In genomic region chr15:101037090-101037830, GRCh38 we compare ENCODE assay signal across 32 cellular contexts.
DNase-seq lines count a peak whose midpoint lies in the region; ATAC-seq and TF ChIP-seq lines count a peak whose summit lies in the region.
"Had no signal": no experiment of that assay in that cellular context is flagged by ENCODE, and none has a peak within 500 bp of the region (broad histone marks: within the 10 kb centered on the region; RNA-seq: fewer than 3 reads in every experiment).

No MANE protein-coding gene starts in this region.

- peaks cover 3% of the 10 kb centered on the region for H3K9me3 ChIP-seq in RWPE2 (ENCODE audit: severe bottlenecking)

- peaks cover 2% of the 10 kb centered on the region for H3K4me1 ChIP-seq in RWPE2 (ENCODE audit: insufficient read depth, poor library complexity, severe bottlenecking)
- H3K4me1 ChIP-seq: uterus had no signal

- TF ChIP-seq CTCF in RWPE2 (IDR thresholded peaks at IDR 0.05; ENCODE audit: poor library complexity, severe bottlenecking), result no peak

- ATAC-seq in RWPE2 (ENCODE audit: low read depth) (no peak), left lobe of liver (no peak)
- ATAC-seq: effector memory CD8-positive, alpha-beta T cell; esophagus mucosa; GM12878 had no signal

- H3K27me3 ChIP-seq in RWPE2 (ENCODE audit: insufficient read depth, poor library complexity, severe bottlenecking), result no peaks in the 10 kb centered on the region
- H3K27me3 ChIP-seq: uterus had no signal

- H3K4me3 ChIP-seq in RWPE2 (ENCODE audit: severe bottlenecking), result no peak overlapping the region
- H3K4me3 ChIP-seq: GM12878, skin epidermis, uterus had no signal

- H3K27ac ChIP-seq in RWPE2 (ENCODE audit: poor library complexity, severe bottlenecking), result no peak overlapping the region
- H3K27ac ChIP-seq: C4-2B, skin epidermis, uterus had no signal

- DNase-seq in D341Med (ENCODE audit: low spot score) (peak; percentile 5), RWPE2 (ENCODE audit: low spot score) (peak; percentile 41), left lobe of liver (ENCODE audit: low spot score) (peak; percentile 26), RKO (ENCODE audit: low spot score) (no peak), activated gamma-delta T cell treated with Interleukin-2 at 50 U/mL for 16 hours (no peak), NCI-H2107 treated with DMSO at 0.1 percent for 48 hours (lab: John Stamatoyannopoulos, UW; ENCODE audit: unreplicated experiment) (no peak), CD1c-positive myeloid dendritic cell (ENCODE audit: extremely low spot score) (no peak)
- DNase-seq in stimulated activated CD8-positive, alpha-beta memory T cell treated with anti-CD3 and anti-CD28 coated beads, Interleukin-4, amount 100 ng/mL, for 48 hours, result peak; percentile 10
- DNase-seq: activated B cell treated with CpG ODN at 0.5 μM for 24 hours; activated CD4-positive, alpha-beta T cell treated with anti-CD3 and anti-CD28 coated beads, Interleukin-2, amount 50 U/mL, for 48 hours; activated gamma-delta T cell; activated T-cell treated with anti-CD3 and anti-CD28 coated beads, Interleukin-2, amount 50 U/mL, for 1 hour; Calu3; effector memory CD8-positive, alpha-beta T cell; foreskin melanocyte; HFFc6; hippocampal formation; immature natural killer cell; KG1; NCI-H1417 treated with DMSO at 0.1 percent for 48 hours; NCI-H2081 treated with DMSO at 0.1 percent for 48 hours; NCI-H446 treated with DMSO at 0.1 percent for 48 hours; nephron progenitor cell; SIG-M5; stimulated activated CD4-positive, alpha-beta T cell treated with anti-CD3 and anti-CD28 coated beads, Interleukin-1b, Interleukin-23, amount 100 ng/mL, for 48 hours; substantia nigra; SW 1271 had no signal

- peaks cover 28% of the 10 kb centered on the region for H3K36me3 ChIP-seq in RWPE2 (ENCODE audit: low read depth)
- H3K36me3 ChIP-seq: uterus had no signal

Comparison
In these comparisons a context has a peak if more than half of its experiments do, and no peak if none do; other contexts are left out.
1. DNase-seq: peak in D341Med (single experiment), RWPE2 (single experiment), left lobe of liver (single experiment) and stimulated activated CD8-positive, alpha-beta memory T cell treated with anti-CD3 and anti-CD28 coated beads, Interleukin-4, amount 100 ng/mL, for 48 hours (single experiment); none in RKO (single experiment), activated gamma-delta T cell treated with Interleukin-2 at 50 U/mL for 16 hours (single experiment), NCI-H2107 treated with DMSO at 0.1 percent for 48 hours (single experiment) and CD1c-positive myeloid dendritic cell (single experiment).